ENCODE assay signal across 9 cellular contexts in the genomic region with DNA sequence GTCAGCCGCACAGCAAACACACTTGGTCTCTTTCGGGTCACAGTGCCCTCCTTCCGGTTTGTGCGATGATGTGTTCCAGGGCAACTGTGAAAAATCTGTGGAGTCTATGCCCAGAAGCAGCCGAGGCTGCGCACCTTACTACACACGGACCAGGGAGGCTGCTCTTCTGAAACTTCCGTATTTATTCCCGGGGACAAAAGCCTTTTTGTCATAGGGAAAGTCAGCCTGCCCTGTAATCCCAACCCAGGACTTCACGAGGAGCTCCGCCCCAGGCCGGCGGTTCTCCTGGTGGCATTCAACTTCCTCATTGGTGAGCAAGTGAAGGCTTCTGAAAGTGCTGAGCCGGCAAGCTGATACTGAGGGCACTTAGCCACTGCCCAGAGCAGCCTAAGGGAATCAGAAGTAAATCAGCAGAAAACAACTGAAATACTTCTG.
DNase-seq lines count a peak whose midpoint lies in the region; ATAC-seq and TF ChIP-seq lines count a peak whose summit lies in the region.
"Had no signal": no experiment of that assay in that cellular context is flagged by ENCODE, and none has a peak within 500 bp of the region (broad histone marks: within the 10 kb centered on the region; RNA-seq: fewer than 3 reads in every experiment).

No MANE protein-coding gene starts in this region.

- intact Hi-C loops in Panc1 (cut with micrococcal nuclease; ENCODE audit: unreplicated experiment), result no loop called here

- no TSS peak for BruUV-seq in Panc1 (replicated peaks; lab: Mats Ljungman, UMichigan)

- no peaks in the 10 kb centered on the region for H3K36me3 Mint-ChIP-seq in endodermal cell (ENCODE audit: low read depth)
- H3K36me3 Mint-ChIP-seq in naive B cell, result no peaks in the 10 kb centered on the region

- H3K9me3 ChIP-seq in Panc1 (ENCODE audit: control insufficient read depth, insufficient read depth, low read depth, low read length) (no peaks in the 10 kb centered on the region), endodermal cell (ENCODE audit: control insufficient read depth, low read length) (no peaks in the 10 kb centered on the region)
- H3K9me3 ChIP-seq: tibial nerve had no signal

- ATAC-seq in Panc1, result peak; percentile 83
- peak; percentile 51 to 55 for ATAC-seq in naive B cell (ENCODE audit: low read depth in 2 of 2)
- ATAC-seq in GM21529 (IDR thresholded peaks at IDR 0.05; ENCODE audit: unreplicated experiment), result no peak
- no peak for ATAC-seq in HG03342 (IDR thresholded peaks at IDR 0.05; ENCODE audit: unreplicated experiment)

- WGBS in endodermal cell (ENCODE audit: insufficient coverage in 1 of 2, insufficient read length in 1 of 2), 2 experiments, result 57 to 68% methylated on average over 13 to 14 of the region's 14 CpGs

- in situ Hi-C loops in Panc1 (cut with HindIII; ENCODE audit: low pct_unique_long_range_greater_than_20kb, low sequenced_read_pairs), result no loop called here

- H3K36me3 ChIP-seq in Panc1 (ENCODE audit: control insufficient read depth, insufficient read depth, low read length) (no peaks in the 10 kb centered on the region), endodermal cell (ENCODE audit: control insufficient read depth, insufficient read depth, low read length) (no peaks in the 10 kb centered on the region)
- H3K36me3 ChIP-seq: tibial nerve had no signal

- H3K27ac Mint-ChIP-seq in endodermal cell, result peak overlapping the region; percentile 67
- peak overlapping the region in 4 of 6 donors; percentile 23 to 94 (median 93) for H3K27ac Mint-ChIP-seq in naive B cell

- H3K9me3 Mint-ChIP-seq in endodermal cell (no peaks in the 10 kb centered on the region), naive B cell (no peaks in the 10 kb centered on the region)

- POLR2A ChIA-PET in Panc1 (lab: Charles Lee), result no interaction called here

- no peak overlapping the region for H3K9ac ChIP-seq in endodermal cell (ENCODE audit: extremely low read depth, low read length, poor library complexity, severe bottlenecking)

- H3K4me1 Mint-ChIP-seq in endodermal cell, result peaks cover 26% of the 10 kb centered on the region
- H3K4me1 Mint-ChIP-seq in naive B cell, result peaks cover 14 to 26% (median 15%) of the 10 kb centered on the region in 3 donors

- H3K4me1 ChIP-seq in Panc1 (ENCODE audit: control insufficient read depth, insufficient read depth, low read length) (peaks cover 9% of the 10 kb centered on the region; the same call in 1 of the 2 replicates), endodermal cell (ENCODE audit: control insufficient read depth, insufficient read depth, low read length) (no peaks in the 10 kb centered on the region)

- peak; percentile 1 for DNase-seq in stimulated activated CD8-positive, alpha-beta memory T cell treated with anti-CD3 and anti-CD28 coated beads, Interleukin-12 subunit alpha, Interleukin-12 subunit beta, amount 100 ng/mL, for 4 hours (ENCODE audit: low read depth)
- DNase-seq in stimulated activated CD8-positive, alpha-beta memory T cell treated with anti-CD3 and anti-CD28 coated beads, Interleukin-4, amount 100 ng/mL, for 48 hours, result no peak
- DNase-seq in Panc1 (ENCODE audit: low read depth, low spot score) (no peak), endodermal cell (peak; percentile 85), naive B cell (peak; percentile 2), DMS 273 treated with DMSO at 0.1 percent for 48 hours (lab: John Stamatoyannopoulos, UW) (no peak)

- peaks cover 10% of the 10 kb centered on the region for H3K27me3 Mint-ChIP-seq in endodermal cell (ENCODE audit: insufficient read depth)
- peaks cover 21 to 44% (median 39%) of the 10 kb centered on the region in 3 donors for H3K27me3 Mint-ChIP-seq in naive B cell

- H3K4me3 Mint-ChIP-seq in endodermal cell, result peak overlapping the region; percentile 41
- H3K4me3 Mint-ChIP-seq in naive B cell, result peak overlapping the region; percentile 79 to 95 (median 86)

- CTCF ChIA-PET in Panc1 (lab: Charles Lee), result no interaction called here

- no peak for TF ChIP-seq CTCF in Panc1 (IDR thresholded peaks at IDR 0.05)
- TF ChIP-seq CTCF in endodermal cell (conservative IDR thresholded peaks at IDR 0.05), result no peak

- peak overlapping the region; percentile 13 to 46 for H3K4me3 ChIP-seq in Panc1 (ENCODE audit: low read depth in 2 of 2, low read length in 2 of 2)
- H3K4me3 ChIP-seq in endodermal cell (ENCODE audit: low read length), result no peak overlapping the region

- H3K27ac ChIP-seq in Panc1 (ENCODE audit: low read length), result peak overlapping the region; percentile 65
- H3K27ac ChIP-seq in endodermal cell (ENCODE audit: low read depth, low read length), result peak overlapping the region; percentile 4

- H3K27me3 ChIP-seq in Panc1 (ENCODE audit: control insufficient read depth, insufficient read depth, low read length) (no peaks in the 10 kb centered on the region; the same call in 1 of the 2 replicates), endodermal cell (ENCODE audit: control insufficient read depth, insufficient read depth, low read length, poor library complexity, severe bottlenecking) (no peaks in the 10 kb centered on the region)
- H3K27me3 ChIP-seq: tibial nerve had no signal

Comparison
In these comparisons a context has a peak if more than half of its experiments do, and no peak if none do; other contexts are left out.
1. DNase-seq: peak in stimulated activated CD8-positive, alpha-beta memory T cell treated with anti-CD3 and anti-CD28 coated beads, Interleukin-12 subunit alpha, Interleukin-12 subunit beta, amount 100 ng/mL, for 4 hours (single experiment), endodermal cell (single experiment) and naive B cell (single experiment); none in stimulated activated CD8-positive, alpha-beta memory T cell treated with anti-CD3 and anti-CD28 coated beads, Interleukin-4, amount 100 ng/mL, for 48 hours (single experiment), Panc1 (single experiment) and DMS 273 treated with DMSO at 0.1 percent for 48 hours (single experiment).
2. ATAC-seq: peak in Panc1 (single experiment) and naive B cell (2 of 2); none in GM21529 (single experiment) and HG03342 (single experiment).